ENCODE assay signal across 9 cellular contexts in the genomic region with DNA sequence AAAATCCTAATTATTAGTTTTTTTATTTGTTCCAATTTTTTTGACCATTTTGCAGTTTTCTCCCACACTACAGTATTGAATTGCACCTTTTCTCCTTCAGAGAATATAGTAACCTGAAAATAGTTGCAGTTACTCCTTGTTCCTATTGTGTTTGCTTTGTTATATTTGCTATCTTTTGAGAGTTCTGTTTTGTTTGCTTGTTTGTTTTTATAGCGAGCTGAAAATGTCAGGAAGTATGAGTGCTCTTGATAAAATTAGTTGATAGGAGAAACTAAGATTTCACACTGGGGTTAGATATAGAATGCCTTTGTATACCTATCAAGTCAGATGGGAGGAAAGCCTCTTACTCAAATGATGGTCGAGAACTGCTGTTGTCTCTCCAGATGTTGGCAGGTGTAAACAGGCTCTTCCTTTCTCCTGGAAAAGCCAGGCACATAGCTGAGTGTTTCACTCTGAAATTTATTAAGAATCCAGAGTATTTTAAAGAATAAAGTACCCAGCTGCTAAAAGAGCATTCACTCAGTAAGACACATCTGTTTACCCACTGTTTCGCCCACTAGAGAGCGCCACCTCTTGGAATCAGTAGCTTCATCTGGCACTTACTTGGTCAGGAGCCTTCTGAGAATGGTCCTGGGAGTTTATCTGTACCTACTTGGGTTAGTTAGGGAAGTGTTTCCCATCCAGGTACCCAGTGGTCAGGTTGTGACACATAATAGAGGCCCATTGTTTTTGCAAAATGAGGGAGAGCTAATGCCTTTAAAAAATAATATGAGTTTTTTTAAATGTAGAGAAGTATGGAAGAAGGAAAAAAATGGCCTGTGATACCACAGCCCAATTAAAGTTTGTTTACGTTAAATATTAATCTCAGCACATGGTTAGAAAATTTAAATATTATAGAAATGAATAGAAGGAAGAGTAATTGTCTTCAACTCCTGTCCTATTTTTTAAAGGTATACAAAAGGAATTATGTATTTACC. TPM values are rescaled to one million over a fixed set of nuclear protein-coding genes. Genes with fewer than 3 reads are reported as not detected.
DNase-seq lines count a peak whose midpoint lies in the region; ATAC-seq and TF ChIP-seq lines count a peak whose summit lies in the region.
"Had no signal": no experiment of that assay in that cellular context is flagged by ENCODE, and none has a peak within 500 bp of the region (broad histone marks: within the 10 kb centered on the region; RNA-seq: fewer than 3 reads in every experiment).

No MANE protein-coding gene starts in this region.

- peaks cover 18% of the 10 kb centered on the region for H3K36me3 Mint-ChIP-seq in activated CD8-positive, alpha-beta memory T cell treated with anti-CD3 and anti-CD28 coated beads, Interleukin-2, amount 10 ng/mL, durations not matched to agents 7 days and 5 days
- peaks cover 44% of the 10 kb centered on the region for H3K36me3 Mint-ChIP-seq in T-helper 2 cell treated with Interferon-gamma antibody and Interleukin-4, amounts not matched to agents 5 μg/mL and 100 μg/mL, for 36 hours (ENCODE audit: low read depth)

- no peak overlapping the region for H3K4me3 Mint-ChIP-seq in activated CD8-positive, alpha-beta memory T cell treated with anti-CD3 and anti-CD28 coated beads, Interleukin-2, amount 10 ng/mL, durations not matched to agents 7 days and 5 days
- H3K4me3 Mint-ChIP-seq in T-helper 2 cell treated with Interferon-gamma antibody and Interleukin-4, amounts not matched to agents 5 μg/mL and 100 μg/mL, for 36 hours, result no peak overlapping the region
- H3K4me3 Mint-ChIP-seq: brain had no signal

- no peak overlapping the region for H3K27ac Mint-ChIP-seq in activated CD8-positive, alpha-beta memory T cell treated with anti-CD3 and anti-CD28 coated beads, Interleukin-2, amount 10 ng/mL, durations not matched to agents 7 days and 5 days
- no peak overlapping the region for H3K27ac Mint-ChIP-seq in T-helper 2 cell treated with Interferon-gamma antibody and Interleukin-4, amounts not matched to agents 5 μg/mL and 100 μg/mL, for 36 hours

- TF ChIP-seq CTCF in VCaP (conservative IDR thresholded peaks at IDR 0.05), result peak; percentile 54

- no peaks in the 10 kb centered on the region for H3K4me1 Mint-ChIP-seq in activated CD8-positive, alpha-beta memory T cell treated with anti-CD3 and anti-CD28 coated beads, Interleukin-2, amount 10 ng/mL, durations not matched to agents 7 days and 5 days
- H3K4me1 Mint-ChIP-seq in T-helper 2 cell treated with Interferon-gamma antibody and Interleukin-4, amounts not matched to agents 5 μg/mL and 100 μg/mL, for 36 hours (ENCODE audit: low read depth), result peaks cover 2% of the 10 kb centered on the region

- no peaks in the 10 kb centered on the region for H3K9me3 Mint-ChIP-seq in activated CD8-positive, alpha-beta memory T cell treated with anti-CD3 and anti-CD28 coated beads, Interleukin-2, amount 10 ng/mL, durations not matched to agents 7 days and 5 days (ENCODE audit: low read depth)
- no peaks in the 10 kb centered on the region for H3K9me3 Mint-ChIP-seq in T-helper 2 cell treated with Interferon-gamma antibody and Interleukin-4, amounts not matched to agents 5 μg/mL and 100 μg/mL, for 36 hours
- H3K9me3 Mint-ChIP-seq: brain had no signal

- CTCF ChIA-PET in activated CD8-positive, alpha-beta memory T cell treated with anti-CD3 and anti-CD28 coated beads, Interleukin-2, amount 10 ng/mL, durations not matched to agents 7 days and 5 days (lab: Charles Lee), result interaction anchor here (0.6 to 3.1 kb wide), 14 partner anchors 10 to 168 kb away, joined by 3 to 33 read pairs (median 4); partner anchors contain the start of genes NT5DC1 and TSPYL1

- peak overlapping the region; percentile 95 for H3K27ac ChIP-seq in VCaP

- peak; percentile 64 for ATAC-seq in activated CD8-positive, alpha-beta memory T cell treated with anti-CD3 and anti-CD28 coated beads, Interleukin-2, amount 10 ng/mL, durations not matched to agents 7 days and 5 days
- peak; percentile 83 for ATAC-seq in GM21390 (IDR thresholded peaks at IDR 0.05; ENCODE audit: unreplicated experiment)

- peak; percentile 62 for DNase-seq in activated CD8-positive, alpha-beta memory T cell treated with anti-CD3 and anti-CD28 coated beads, Interleukin-2, amount 10 ng/mL, durations not matched to agents 7 days and 5 days
- DNase-seq in activated CD8-positive, alpha-beta memory T cell treated with anti-CD3 and anti-CD28 coated beads, Interleukin-2, amount 50 U/mL, for 48 hours, result no peak
- DNase-seq in HUDEP-2 (lab: John Stamatoyannopoulos, UW; ENCODE audit: unreplicated experiment in 76 of 76) (peak in 45 of 76 experiments; percentile 8 to 71 (median 35)), islet precursor cell (peak; percentile 76), NCI-H2171 (lab: John Stamatoyannopoulos, UW) (no peak)
- DNase-seq in T-helper 2 cell treated with Interferon-gamma antibody and Interleukin-4, amounts not matched to agents 5 μg/mL and 100 μg/mL, for 36 hours (ENCODE audit: low spot score), result no peak

- no peaks in the 10 kb centered on the region for H3K27me3 Mint-ChIP-seq in activated CD8-positive, alpha-beta memory T cell treated with anti-CD3 and anti-CD28 coated beads, Interleukin-2, amount 10 ng/mL, durations not matched to agents 7 days and 5 days
- no peaks in the 10 kb centered on the region for H3K27me3 Mint-ChIP-seq in T-helper 2 cell treated with Interferon-gamma antibody and Interleukin-4, amounts not matched to agents 5 μg/mL and 100 μg/mL, for 36 hours (ENCODE audit: low read depth)
- H3K27me3 Mint-ChIP-seq: brain had no signal

RNA-seq across cellular contexts. Expression of gene NT5DC1, which starts 11.2 kb away (rescaled TPM):
- total RNA-seq in activated CD8-positive, alpha-beta memory T cell treated with anti-CD3 and anti-CD28 coated beads, Interleukin-2, amount 10 ng/mL, durations not matched to agents 7 days and 5 days, result 10 to 100 TPM; 26.4 to 43.7 TPM

RNA-seq across cellular contexts. Expression of gene COL10A1, which starts 14.1 kb away (rescaled TPM):
- total RNA-seq in activated CD8-positive, alpha-beta memory T cell treated with anti-CD3 and anti-CD28 coated beads, Interleukin-2, amount 10 ng/mL, durations not matched to agents 7 days and 5 days, result not detected

RNA-seq across cellular contexts. Expression of gene FRK, which starts 51.1 kb away (rescaled TPM):
- under 1 TPM; 0.09 to 0.12 TPM for total RNA-seq in activated CD8-positive, alpha-beta memory T cell treated with anti-CD3 and anti-CD28 coated beads, Interleukin-2, amount 10 ng/mL, durations not matched to agents 7 days and 5 days

Comparison
In these comparisons a context has a peak if more than half of its experiments do, and no peak if none do; other contexts are left out.
1. DNase-seq: peak in activated CD8-positive, alpha-beta memory T cell treated with anti-CD3 and anti-CD28 coated beads, Interleukin-2, amount 10 ng/mL, durations not matched to agents 7 days and 5 days (single experiment), HUDEP-2 (45 of 76) and islet precursor cell (single experiment); none in activated CD8-positive, alpha-beta memory T cell treated with anti-CD3 and anti-CD28 coated beads, Interleukin-2, amount 50 U/mL, for 48 hours (single experiment), T-helper 2 cell treated with Interferon-gamma antibody and Interleukin-4, amounts not matched to agents 5 μg/mL and 100 μg/mL, for 36 hours (single experiment) and NCI-H2171 (single experiment).